14 cellular contexts compared by ENCODE assay signal in the genomic region with DNA sequence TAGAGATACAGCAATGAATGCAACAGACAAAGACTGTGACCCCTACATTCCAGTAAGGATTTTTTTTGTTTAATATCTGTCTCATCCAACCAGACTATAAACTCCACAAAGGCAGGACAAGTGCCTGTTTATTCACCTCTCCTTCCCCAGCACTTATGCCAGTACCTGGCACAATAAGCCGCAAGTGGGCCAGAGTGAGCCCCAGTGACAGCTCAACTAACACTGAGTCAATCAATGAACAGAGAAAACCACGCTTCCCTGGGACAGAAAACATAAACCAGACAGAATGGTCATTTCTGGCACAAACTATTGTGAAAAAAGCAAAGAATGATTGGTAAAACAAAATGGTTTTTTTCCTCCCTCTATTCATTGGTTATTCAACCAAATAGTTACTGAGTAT. TPM values are rescaled to one million over a fixed set of nuclear protein-coding genes. Genes with fewer than 3 reads are reported as not detected.
DNase-seq lines count a peak whose midpoint lies in the region; ATAC-seq and TF ChIP-seq lines count a peak whose summit lies in the region.
"Had no signal": no experiment of that assay in that cellular context is flagged by ENCODE, and none has a peak within 500 bp of the region (broad histone marks: within the 10 kb centered on the region; RNA-seq: fewer than 3 reads in every experiment).

No MANE protein-coding gene starts in this region.

- 95% methylated on average over 2 of the region's 2 CpGs for WGBS in mammary epithelial cell (ENCODE audit: low coverage, missing lambda C conversion rate)

- H3K27me3 Mint-ChIP-seq in activated T-cell treated with anti-CD3 and anti-CD28 coated beads, Interleukin-2, amount 50 U/mL, for 72 hours (ENCODE audit: low read depth): no peaks in the 10 kb centered on the region
- H3K27me3 Mint-ChIP-seq in stimulated activated naive CD8-positive, alpha-beta T cell treated with anti-CD3 and anti-CD28 coated beads, Interleukin-15, amount 100 ng/mL, for 72 hours: no peaks in the 10 kb centered on the region

- H3K4me3 ChIP-seq in mammary epithelial cell (replicated peaks in 1 of 3; ENCODE audit: insufficient read depth in 1 of 3, low read depth in 2 of 3, low read length in 3 of 3): no peak overlapping the region
- H3K4me3 ChIP-seq: A549, GM23338 had no signal

- H3K9me3 ChIP-seq in mammary epithelial cell (replicated peaks; ENCODE audit: insufficient read depth, low read length): peaks cover 4% of the 10 kb centered on the region
- H3K9me3 ChIP-seq: A549, BE2C had no signal

- peak overlapping the region; percentile 57 for H3K4me2 ChIP-seq in mammary epithelial cell (ENCODE audit: insufficient read depth, low read depth, low read length)
- H3K4me2 ChIP-seq: A549, GM23338 had no signal

- no peak overlapping the region for H3K4me3 Mint-ChIP-seq in activated T-cell treated with anti-CD3 and anti-CD28 coated beads, Interleukin-2, amount 50 U/mL, for 72 hours
- no peak overlapping the region for H3K4me3 Mint-ChIP-seq in stimulated activated naive CD8-positive, alpha-beta T cell treated with anti-CD3 and anti-CD28 coated beads, Interleukin-15, amount 100 ng/mL, for 72 hours
- H3K4me3 Mint-ChIP-seq in stimulated activated effector memory CD8-positive, alpha-beta T cell treated with anti-CD3 and anti-CD28 coated beads, Interleukin-12 subunit alpha, Interleukin-12 subunit beta, amount 100 ng/mL, for 72 hours: no peak overlapping the region
- H3K4me3 Mint-ChIP-seq: CD8-positive, alpha-beta T cell; GM23338 had no signal

- peaks cover 14% of the 10 kb centered on the region for H3K4me1 Mint-ChIP-seq in activated T-cell treated with anti-CD3 and anti-CD28 coated beads, Interleukin-2, amount 50 U/mL, for 72 hours (ENCODE audit: low read depth)
- H3K4me1 Mint-ChIP-seq in stimulated activated naive CD8-positive, alpha-beta T cell treated with anti-CD3 and anti-CD28 coated beads, Interleukin-15, amount 100 ng/mL, for 72 hours: peaks cover 7% of the 10 kb centered on the region
- no peaks in the 10 kb centered on the region for H3K4me1 Mint-ChIP-seq in stimulated activated effector memory CD8-positive, alpha-beta T cell treated with anti-CD3 and anti-CD28 coated beads, Interleukin-12 subunit alpha, Interleukin-12 subunit beta, amount 100 ng/mL, for 72 hours
- H3K4me1 Mint-ChIP-seq: GM23338 had no signal

- dilution Hi-C loops in mammary epithelial cell (cut with HindIII; ENCODE audit: low sequenced_read_pairs): no loop called here

- no peaks in the 10 kb centered on the region for H3K9me3 Mint-ChIP-seq in activated T-cell treated with anti-CD3 and anti-CD28 coated beads, Interleukin-2, amount 50 U/mL, for 72 hours
- H3K9me3 Mint-ChIP-seq in stimulated activated naive CD8-positive, alpha-beta T cell treated with anti-CD3 and anti-CD28 coated beads, Interleukin-15, amount 100 ng/mL, for 72 hours: no peaks in the 10 kb centered on the region
- H3K9me3 Mint-ChIP-seq in stimulated activated effector memory CD8-positive, alpha-beta T cell treated with anti-CD3 and anti-CD28 coated beads, Interleukin-12 subunit alpha, Interleukin-12 subunit beta, amount 100 ng/mL, for 72 hours: no peaks in the 10 kb centered on the region
- H3K9me3 Mint-ChIP-seq: CD8-positive, alpha-beta T cell had no signal

- peak in 1 of 2 donors; percentile 13 for DNase-seq in activated T-cell treated with anti-CD3 and anti-CD28 coated beads, Interleukin-2, amount 50 U/mL, for 72 hours
- no peak for DNase-seq in activated T-cell treated with anti-CD3 and anti-CD28 coated beads, Interleukin-2, amount 50 U/mL, for 48 hours
- no peak for DNase-seq in stimulated activated naive CD8-positive, alpha-beta T cell treated with anti-CD3 and anti-CD28 coated beads, Interleukin-15, Interleukin-2, amounts not matched to agents 100 U/mL and 50 U/mL, for 24 hours
- DNase-seq in stimulated activated naive CD8-positive, alpha-beta T cell treated with anti-CD3 and anti-CD28 coated beads, Interleukin-15, amount 100 ng/mL, for 72 hours: no peak
- DNase-seq in mammary epithelial cell (no peak), SW480 (ENCODE audit: low spot score) (no peak), CD1c-positive myeloid dendritic cell (ENCODE audit: extremely low spot score) (no peak)
- DNase-seq in stimulated activated effector memory CD8-positive, alpha-beta T cell treated with anti-CD3 and anti-CD28 coated beads, Interleukin-12 subunit alpha, Interleukin-12 subunit beta, amount 100 ng/mL, for 72 hours (ENCODE audit: low spot score in 2 of 2): no peak
- DNase-seq: BE2C; CD8-positive, alpha-beta T cell had no signal

- H3K36me3 Mint-ChIP-seq in activated T-cell treated with anti-CD3 and anti-CD28 coated beads, Interleukin-2, amount 50 U/mL, for 72 hours (ENCODE audit: insufficient read depth in 2 of 2): peaks cover 4 to 13% of the 10 kb centered on the region in 2 donors
- peaks cover 26% of the 10 kb centered on the region for H3K36me3 Mint-ChIP-seq in stimulated activated effector memory CD8-positive, alpha-beta T cell treated with anti-CD3 and anti-CD28 coated beads, Interleukin-12 subunit alpha, Interleukin-12 subunit beta, amount 100 ng/mL, for 72 hours

- no peak for TF ChIP-seq CTCF in mammary epithelial cell (conservative IDR thresholded peaks at IDR 0.05 in 1 of 2, IDR thresholded peaks at IDR 0.05 in 1 of 2; ENCODE audit: extremely low read depth in 1 of 2, insufficient read depth in 1 of 2, low read depth in 1 of 2, low read length in 2 of 2)

- no peak overlapping the region for H3K27ac ChIP-seq in mammary epithelial cell (ENCODE audit: insufficient read depth, low read depth, low read length)
- H3K27ac ChIP-seq: A549, C4-2B, HL-60 had no signal

- peaks cover 55% of the 10 kb centered on the region for H3K4me1 ChIP-seq in mammary epithelial cell (ENCODE audit: insufficient read depth, low read length)
- H3K4me1 ChIP-seq: A549, BE2C had no signal

- BruUV-seq in mammary epithelial cell (replicated peaks; lab: Mats Ljungman, UMichigan): no TSS peak

- peaks cover 75% of the 10 kb centered on the region for H3K79me2 ChIP-seq in mammary epithelial cell (ENCODE audit: insufficient read depth, low read length)

- no peaks in the 10 kb centered on the region for H4K20me1 ChIP-seq in mammary epithelial cell (ENCODE audit: insufficient read depth, low read length)

- no peaks in the 10 kb centered on the region for H3K27me3 ChIP-seq in mammary epithelial cell (ENCODE audit: insufficient read depth, low read length)
- H3K27me3 ChIP-seq: BE2C had no signal

- no peak overlapping the region for H3K27ac Mint-ChIP-seq in activated T-cell treated with anti-CD3 and anti-CD28 coated beads, Interleukin-2, amount 50 U/mL, for 72 hours
- no peak overlapping the region for H3K27ac Mint-ChIP-seq in stimulated activated naive CD8-positive, alpha-beta T cell treated with anti-CD3 and anti-CD28 coated beads, Interleukin-15, amount 100 ng/mL, for 72 hours
- H3K27ac Mint-ChIP-seq in stimulated activated effector memory CD8-positive, alpha-beta T cell treated with anti-CD3 and anti-CD28 coated beads, Interleukin-12 subunit alpha, Interleukin-12 subunit beta, amount 100 ng/mL, for 72 hours: no peak overlapping the region
- H3K27ac Mint-ChIP-seq: CD8-positive, alpha-beta T cell had no signal

- peak; percentile 58 to 76 for ATAC-seq in activated T-cell treated with anti-CD3 and anti-CD28 coated beads, Interleukin-2, amount 50 U/mL, for 72 hours (replicated peaks in 1 of 2)
- ATAC-seq in stimulated activated naive CD8-positive, alpha-beta T cell treated with anti-CD3 and anti-CD28 coated beads, Interleukin-15, Interleukin-2, amounts not matched to agents 100 U/mL and 50 U/mL, for 24 hours: peak; percentile 35
- no peak for ATAC-seq in stimulated activated naive CD8-positive, alpha-beta T cell treated with anti-CD3 and anti-CD28 coated beads, Interleukin-15, amount 100 ng/mL, for 72 hours
- ATAC-seq in stimulated activated effector memory CD8-positive, alpha-beta T cell treated with anti-CD3 and anti-CD28 coated beads, Interleukin-12 subunit alpha, Interleukin-12 subunit beta, amount 100 ng/mL, for 72 hours: peak; percentile 77

- no peak overlapping the region for H2AFZ ChIP-seq in mammary epithelial cell (ENCODE audit: low read depth, low read length)
- H2AFZ ChIP-seq: GM23338 had no signal

- H3K36me3 ChIP-seq in mammary epithelial cell (ENCODE audit: insufficient read depth, low read length): peaks cover 13% of the 10 kb centered on the region

- CTCF ChIA-PET in mammary epithelial cell (lab: Charles Lee; ENCODE audit: low non-redundant PET): interaction anchor here (1.0 kb wide), 1 partner anchor 13 kb away, joined by 11 read pairs; no protein-coding TSS in a partner anchor

- in situ Hi-C loops in mammary epithelial cell (cut with MboI; ENCODE audit: low sequenced_read_pairs in 2 of 2): no loop called here

- H3K9ac ChIP-seq in mammary epithelial cell (ENCODE audit: insufficient read depth, low read length): no peak overlapping the region

- intact Hi-C loops in mammary epithelial cell (cut with micrococcal nuclease): loop anchor here (5.0 kb wide), 1 partner anchor 174 kb away; a partner anchor contains a TSS

RNA-seq across cellular contexts. Expression of a gene that starts 52.2 kb away (rescaled TPM):
- total RNA-seq in activated T-cell treated with anti-CD3 and anti-CD28 coated beads, Interleukin-2, amount 50 U/mL, for 72 hours: 10 to 100 TPM; 18.1 to 23.5 TPM
- 100 to 1,000 TPM in 1 of 2 donors, 10 to 100 TPM in 1; 76.3 to 171 TPM for total RNA-seq in mammary epithelial cell
- 49.6 TPM for polyA plus RNA-seq in mammary epithelial cell
- polyA minus RNA-seq in mammary epithelial cell: 117 TPM
